In genomic region chr17:11278186-11278983, GRCh38 we compare ENCODE assay signal across 25 cellular contexts. TPM values are rescaled to one million over a fixed set of nuclear protein-coding genes. Genes with fewer than 3 reads are reported as not detected.
"Had no signal": no experiment of that assay in that cellular context is flagged by ENCODE, and none has a peak within 500 bp of the region (broad histone marks: within the 10 kb centered on the region; RNA-seq: fewer than 3 reads in every experiment).

No MANE protein-coding gene starts in this region.

- H3K36me3 ChIP-seq: colonic mucosa, heart left ventricle, left lung, ovary, tibial nerve had no signal

- ATAC-seq: activated CD4-positive, alpha-beta T cell treated with anti-CD3 and anti-CD28 coated beads for 36 hours; heart left ventricle; natural killer cell; right cardiac atrium; WTC11 had no signal

- H3K27me3 Mint-ChIP-seq: activated CD4-positive, alpha-beta T cell treated with anti-CD3 and anti-CD28 coated beads for 36 hours; activated naive CD8-positive, alpha-beta T cell treated with anti-CD3 and anti-CD28 coated beads for 36 hours; stimulated activated naive CD8-positive, alpha-beta T cell treated with anti-CD3 and anti-CD28 coated beads, Interleukin-15, Interleukin-2, amounts not matched to agents 100 ng/mL and 50 ng/mL, for 24 hours had no signal

- H3K27ac Mint-ChIP-seq: activated CD4-positive, alpha-beta T cell treated with anti-CD3 and anti-CD28 coated beads for 36 hours; activated naive CD8-positive, alpha-beta T cell treated with anti-CD3 and anti-CD28 coated beads for 36 hours; natural killer cell; stimulated activated naive CD8-positive, alpha-beta T cell treated with anti-CD3 and anti-CD28 coated beads, Interleukin-15, Interleukin-2, amounts not matched to agents 100 ng/mL and 50 ng/mL, for 24 hours; WTC11 had no signal

- H3K4me1 Mint-ChIP-seq: activated CD4-positive, alpha-beta T cell treated with anti-CD3 and anti-CD28 coated beads for 36 hours; activated naive CD8-positive, alpha-beta T cell treated with anti-CD3 and anti-CD28 coated beads for 36 hours; natural killer cell had no signal

- H3K27me3 ChIP-seq: colonic mucosa, heart left ventricle, left lung, ovary, tibial nerve had no signal

- H3K4me1 ChIP-seq: colonic mucosa, heart left ventricle, left lung had no signal

- H3K4me3 ChIP-seq: colonic mucosa, heart left ventricle, left lung, lung, ovary, skin epidermis, tibial nerve had no signal

- DNase-seq: activated CD4-positive, alpha-beta T cell treated with anti-CD3 and anti-CD28 coated beads for 36 hours; activated CD4-positive, alpha-beta T cell treated with anti-CD3 and anti-CD28 coated beads, Interleukin-2, amount 50 U/mL, for 48 hours; activated naive CD4-positive, alpha-beta T cell treated with Interleukin-2 at 50 U/mL for 16 hours; activated naive CD8-positive, alpha-beta T cell treated with anti-CD3 and anti-CD28 coated beads for 36 hours; activated T-cell treated with anti-CD3 and anti-CD28 coated beads, Interleukin-2, amount 50 U/mL, for 48 hours; amniotic stem cell; colonic mucosa; heart left ventricle; kidney; left lung; natural killer cell; ovary; right cardiac atrium; stimulated activated CD4-positive, alpha-beta T cell treated with anti-CD3 and anti-CD28 coated beads, Interleukin-1b, Interleukin-23, amount 100 ng/mL, for 48 hours; T-helper 9 cell had no signal

- H3K36me3 Mint-ChIP-seq: activated naive CD8-positive, alpha-beta T cell treated with anti-CD3 and anti-CD28 coated beads for 36 hours; natural killer cell had no signal

- H3K9me3 ChIP-seq: colonic mucosa, ovary had no signal

- H3K4me3 Mint-ChIP-seq: activated CD4-positive, alpha-beta T cell treated with anti-CD3 and anti-CD28 coated beads for 36 hours; activated naive CD8-positive, alpha-beta T cell treated with anti-CD3 and anti-CD28 coated beads for 36 hours; natural killer cell; stimulated activated naive CD8-positive, alpha-beta T cell treated with anti-CD3 and anti-CD28 coated beads, Interleukin-15, Interleukin-2, amounts not matched to agents 100 ng/mL and 50 ng/mL, for 24 hours; WTC11 had no signal

- H3K27ac ChIP-seq: colonic mucosa, heart left ventricle, ovary, skin epidermis had no signal

RNA-seq across cellular contexts. Expression of gene SHISA6, which starts 37.4 kb away (rescaled TPM):
- total RNA-seq: activated CD4-positive, alpha-beta T cell treated with anti-CD3 and anti-CD28 coated beads for 36 hours; activated naive CD8-positive, alpha-beta T cell treated with anti-CD3 and anti-CD28 coated beads for 36 hours; bronchial epithelial cell; epithelial cell of proximal tubule; fibroblast of villous mesenchyme; natural killer cell; pulmonary artery endothelial cell; T-helper 1 cell treated with Interleukin-12 subunit alpha and Interleukin-12 subunit beta and Interleukin-4 antibody, amounts not matched to agents 30 ng/mL and 1 ng/mL, for 36 hours had no signal
